In the genomic region with DNA sequence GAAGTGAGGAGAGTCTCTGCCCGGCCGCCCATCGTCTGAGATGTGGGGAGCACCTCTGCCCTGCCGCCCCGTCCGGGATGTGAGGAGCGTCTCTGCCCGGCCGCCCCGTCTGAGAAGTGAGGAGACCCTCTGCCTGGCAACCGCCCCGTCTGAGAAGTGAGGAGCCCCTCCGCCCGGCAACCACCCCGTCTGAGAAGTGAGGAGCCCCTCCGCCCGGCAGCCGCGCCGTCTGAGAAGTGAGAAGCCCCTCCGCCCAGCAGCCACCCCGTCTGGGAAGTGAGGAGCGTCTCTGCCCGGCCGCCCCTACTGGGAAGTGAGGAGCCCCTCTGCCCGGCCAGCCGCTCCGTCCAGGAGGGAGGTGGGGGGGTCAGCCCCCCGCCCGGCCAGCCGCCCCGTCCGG, we compare ENCODE assay signal across 19 cellular contexts. TPM values are rescaled to one million over a fixed set of nuclear protein-coding genes. Genes with fewer than 3 reads are reported as not detected.
"Had no signal": no experiment of that assay in that cellular context is flagged by ENCODE, and none has a peak within 500 bp of the region (broad histone marks: within the 10 kb centered on the region; RNA-seq: fewer than 3 reads in every experiment).

No MANE protein-coding gene starts in this region.

RNA-seq across cellular contexts. Expression of a gene that starts 55.2 kb away (rescaled TPM):
- total RNA-seq: kidney epithelial cell; left cardiac atrium; left colon; left lobe of liver; left ventricle myocardium inferior; left ventricle myocardium superior; liver; lower leg skin; lung microvascular endothelial cell; mammary epithelial cell; mesenteric fat pad; mesothelial cell of epicardium; mononuclear cell; mucosa of descending colon; mucosa of gallbladder; myocyte; naive thymus-derived CD4-positive, alpha-beta T cell had no signal
- polyA plus RNA-seq: immature natural killer cell; keratinocyte; liver; mammary epithelial cell; naive thymus-derived CD4-positive, alpha-beta T cell had no signal
